15 cellular contexts compared by ENCODE assay signal in the genomic region with DNA sequence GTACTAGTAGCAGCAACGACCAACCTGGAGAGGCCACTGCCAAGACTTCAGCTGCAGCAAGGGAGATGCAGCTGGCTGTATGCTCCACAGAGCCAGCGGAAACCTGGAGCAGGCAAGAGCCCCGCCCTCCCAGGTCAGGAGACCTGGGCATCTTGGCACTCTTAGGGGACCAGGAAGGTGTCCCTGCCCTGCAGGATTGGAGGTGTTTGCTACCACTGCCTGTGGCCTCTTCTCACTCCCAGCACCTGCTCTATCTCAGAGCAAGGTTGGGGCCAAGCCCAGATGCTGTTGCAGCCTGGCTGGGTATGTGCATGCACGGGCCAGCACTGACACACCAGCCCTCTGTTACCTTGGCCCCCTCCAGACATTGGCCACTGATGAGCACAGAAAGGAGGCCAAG.
A peak's percentile ranks its signal among the peaks of the same experiment; 100 is the strongest.
DNase-seq lines count a peak whose midpoint lies in the region; ATAC-seq, FAIRE-seq and TF ChIP-seq lines count a peak whose summit lies in the region.
"Had no signal": no experiment of that assay in that cellular context is flagged by ENCODE, and none has a peak within 500 bp of the region (broad histone marks: within the 10 kb centered on the region; RNA-seq: fewer than 3 reads in every experiment).

No MANE protein-coding gene starts in this region.

- no peaks in the 10 kb centered on the region for H4K20me1 ChIP-seq in PC-9 (ENCODE audit: insufficient read depth)

- peaks cover 24% of the 10 kb centered on the region for H3K9me3 Mint-ChIP-seq in T-helper 2 cell treated with Interferon-gamma antibody and Interleukin-4, amounts not matched to agents 5 μg/mL and 100 μg/mL, for 36 hours

- no peak overlapping the region for H3K4me3 ChIP-seq in PC-9
- no peak overlapping the region for H3K4me3 ChIP-seq in neuronal stem cell (ENCODE audit: low read length in 2 of 2)
- peak overlapping the region in 1 of 4 donors; percentile 4 for H3K4me3 ChIP-seq in upper lobe of left lung
- H3K4me3 ChIP-seq: GM12878 had no signal

- no peak overlapping the region for H2BK120ac ChIP-seq in neuronal stem cell (ENCODE audit: low read depth, low read length)

- BruUV-seq in PC-9 (replicated peaks; lab: Mats Ljungman, UMichigan), result no TSS peak

- H3K9me3 ChIP-seq in PC-9 (ENCODE audit: insufficient read depth, low read depth) (no peaks in the 10 kb centered on the region), neuronal stem cell (replicated peaks in 1 of 2; ENCODE audit: control insufficient read depth in 2 of 2, insufficient read depth in 1 of 2, low read depth in 1 of 2, low read length in 2 of 2) (peaks cover 0 to 5% of the 10 kb centered on the region in 2 donors), upper lobe of left lung (peaks cover 0 to 16% (median 10%) of the 10 kb centered on the region in 4 donors)

- intact Hi-C loops in PC-9 (cut with micrococcal nuclease; ENCODE audit: unreplicated experiment), result no loop called here
- intact Hi-C loops in left colon (cut with DNase I, micrococcal nuclease), result no loop called here

- H3K79me1 ChIP-seq in neuronal stem cell (ENCODE audit: low read depth, low read length), result no peaks in the 10 kb centered on the region

- no peak overlapping the region for H3K4me2 ChIP-seq in PC-9
- no peak overlapping the region for H3K4me2 ChIP-seq in neuronal stem cell (ENCODE audit: insufficient read depth, low read length, poor library complexity, severe bottlenecking)

- H3K9ac ChIP-seq in neuronal stem cell (ENCODE audit: low read depth, low read length, poor library complexity), result peak overlapping the region; percentile 38

- TF ChIP-seq CTCF in PC-9 (conservative IDR thresholded peaks at IDR 0.05) (no peak), upper lobe of left lung (IDR thresholded peaks at IDR 0.05) (no peak)

- H3K9me2 ChIP-seq in PC-9 (ENCODE audit: insufficient read depth), result no peaks in the 10 kb centered on the region

- no peak overlapping the region for H2BK5ac ChIP-seq in neuronal stem cell (ENCODE audit: low read length)

- no peak overlapping the region for H3K27ac Mint-ChIP-seq in T-helper 2 cell treated with Interferon-gamma antibody and Interleukin-4, amounts not matched to agents 5 μg/mL and 100 μg/mL, for 36 hours
- H3K27ac Mint-ChIP-seq: CD4-positive, alpha-beta T cell; H9 had no signal

- H3K27me3 ChIP-seq in PC-9 (ENCODE audit: insufficient read depth, low read depth) (no peaks in the 10 kb centered on the region), neuronal stem cell (ENCODE audit: control insufficient read depth in 3 of 3, insufficient read depth in 3 of 3, low read depth in 1 of 3, low read length in 3 of 3) (no peaks in the 10 kb centered on the region), upper lobe of left lung (no peaks in the 10 kb centered on the region)

- POLR2A ChIA-PET in PC-9 (lab: Charles Lee; ENCODE audit: unreplicated experiment), result no interaction called here

- H3K4me1 Mint-ChIP-seq in T-helper 2 cell treated with Interferon-gamma antibody and Interleukin-4, amounts not matched to agents 5 μg/mL and 100 μg/mL, for 36 hours (ENCODE audit: low read depth), result no peaks in the 10 kb centered on the region

- no peak overlapping the region for H3K18ac ChIP-seq in neuronal stem cell (ENCODE audit: low read length)

- CTCF ChIA-PET in PC-9 (lab: Charles Lee), result no interaction called here

- no peak overlapping the region for H2AK5ac ChIP-seq in neuronal stem cell (ENCODE audit: low read depth, low read length)

- no peaks in the 10 kb centered on the region for H3F3A ChIP-seq in PC-9 (ENCODE audit: insufficient read depth, low read depth)

- WGBS in neuronal stem cell (ENCODE audit: extremely low coverage in 2 of 2, insufficient read length in 2 of 2, insufficient replicate concordance in 1 of 2), 2 donors, result no CpG with 5 or more reads among the region's 4 CpGs
- WGBS in upper lobe of left lung, 2 donors, result 27 to 80% methylated on average over 1 to 4 of the region's 4 CpGs

- H2BK12ac ChIP-seq in neuronal stem cell (ENCODE audit: low read length), result no peak overlapping the region

- no peak for TF ChIP-seq POLR2A in upper lobe of left lung (IDR thresholded peaks at IDR 0.05)

- H3K4me3 Mint-ChIP-seq in T-helper 2 cell treated with Interferon-gamma antibody and Interleukin-4, amounts not matched to agents 5 μg/mL and 100 μg/mL, for 36 hours, result no peak overlapping the region
- H3K4me3 Mint-ChIP-seq: CD4-positive, alpha-beta T cell; H9 had no signal

- no peak overlapping the region for H2BK15ac ChIP-seq in neuronal stem cell (ENCODE audit: low read length)

- FAIRE-seq in GM19239 (lab: Jason Lieb, UNC), result no peak
- FAIRE-seq: D721Med, GM12878, GM18507 had no signal

- H3K4ac ChIP-seq in neuronal stem cell (ENCODE audit: low read length), result no peak overlapping the region

- no peak overlapping the region for H3K14ac ChIP-seq in neuronal stem cell (ENCODE audit: low read length)

- H3K36me3 ChIP-seq in PC-9 (ENCODE audit: low read depth) (no peaks in the 10 kb centered on the region), neuronal stem cell (replicated peaks in 1 of 2; ENCODE audit: control insufficient read depth in 2 of 2, insufficient read depth in 2 of 2, low read length in 2 of 2) (no peaks in the 10 kb centered on the region), upper lobe of left lung (no peaks in the 10 kb centered on the region)

- DNase-seq in PC-9 (no peak), left colon (peak; percentile 17 to 30), neuronal stem cell (ENCODE audit: low spot score) (no peak), upper lobe of left lung (no peak), GM19239 (ENCODE audit: insufficient read length, low spot score) (no peak)
- no peak for DNase-seq in T-helper 2 cell treated with Interferon-gamma antibody and Interleukin-4, amounts not matched to agents 5 μg/mL and 100 μg/mL, for 36 hours (ENCODE audit: low spot score)
- no peak for DNase-seq in activated CD8-positive, alpha-beta memory T cell treated with anti-CD3 and anti-CD28 coated beads, Interleukin-2, amount 50 U/mL, for 48 hours
- DNase-seq: CD4-positive, alpha-beta T cell; H9; Kasumi-1; NCI-H1105 treated with DMSO at 0.1 percent for 48 hours; NCI-H187 had no signal

- ATAC-seq in left colon, result peak; percentile 61
- ATAC-seq in upper lobe of left lung (ENCODE audit: low FRiP score in 2 of 2), result peak; percentile 32 to 53
- ATAC-seq: GM12878 had no signal

- no peaks in the 10 kb centered on the region for H3K36me3 Mint-ChIP-seq in T-helper 2 cell treated with Interferon-gamma antibody and Interleukin-4, amounts not matched to agents 5 μg/mL and 100 μg/mL, for 36 hours (ENCODE audit: low read depth)

- no peak overlapping the region for H4K8ac ChIP-seq in neuronal stem cell (ENCODE audit: low read depth, low read length)

- no peak for TF ChIP-seq EP300 in upper lobe of left lung (IDR thresholded peaks at IDR 0.05)

- H3K23ac ChIP-seq in neuronal stem cell (ENCODE audit: low read depth, low read length, poor library complexity), result no peak overlapping the region

- H3K27ac ChIP-seq in PC-9, result no peak overlapping the region
- no peak overlapping the region for H3K27ac ChIP-seq in neuronal stem cell (replicated peaks; ENCODE audit: low read length)
- peak overlapping the region in 1 of 4 donors; percentile 49 for H3K27ac ChIP-seq in upper lobe of left lung

- H4K91ac ChIP-seq in neuronal stem cell (ENCODE audit: low read depth, low read length, poor library complexity), result no peak overlapping the region

- no peaks in the 10 kb centered on the region for H3K4me1 ChIP-seq in PC-9 (replicated peaks; ENCODE audit: insufficient read depth)
- H3K4me1 ChIP-seq in neuronal stem cell (ENCODE audit: control insufficient read depth in 2 of 2, insufficient read depth in 1 of 2, low read depth in 1 of 2, low read length in 2 of 2), result no peaks in the 10 kb centered on the region
- no peaks in the 10 kb centered on the region for H3K4me1 ChIP-seq in upper lobe of left lung

- no peaks in the 10 kb centered on the region for H3K79me2 ChIP-seq in PC-9 (ENCODE audit: low read depth)

- peak overlapping the region; percentile 68; the same call in 1 of the 2 replicates for H2AFZ ChIP-seq in PC-9
- H2AFZ ChIP-seq in neuronal stem cell (ENCODE audit: low read length), result no peak overlapping the region

- H3K27me3 Mint-ChIP-seq in T-helper 2 cell treated with Interferon-gamma antibody and Interleukin-4, amounts not matched to agents 5 μg/mL and 100 μg/mL, for 36 hours (ENCODE audit: low read depth), result no peaks in the 10 kb centered on the region
- H3K27me3 Mint-ChIP-seq: CD4-positive, alpha-beta T cell had no signal

Comparison
In these comparisons a context has a peak if more than half of its experiments do, and no peak if none do; other contexts are left out.
1. DNase-seq: peak in left colon (2 of 2); none in PC-9 (0 of 2), neuronal stem cell (single experiment), upper lobe of left lung (0 of 2), T-helper 2 cell treated with Interferon-gamma antibody and Interleukin-4, amounts not matched to agents 5 μg/mL and 100 μg/mL, for 36 hours (single experiment), activated CD8-positive, alpha-beta memory T cell treated with anti-CD3 and anti-CD28 coated beads, Interleukin-2, amount 50 U/mL, for 48 hours (single experiment) and GM19239 (single experiment).